ENCODE assay signal across 41 cellular contexts in genomic region chr10:123619067-123619855, GRCh38. TPM values are rescaled to one million over a fixed set of nuclear protein-coding genes. Genes with fewer than 3 reads are reported as not detected.
"Had no signal": no experiment of that assay in that cellular context is flagged by ENCODE, and none has a peak within 500 bp of the region (broad histone marks: within the 10 kb centered on the region; RNA-seq: fewer than 3 reads in every experiment).

No MANE protein-coding gene starts in this region.

- H3K27ac Mint-ChIP-seq: activated naive CD4-positive, alpha-beta T cell treated with anti-CD3 and anti-CD28 coated beads for 36 hours; activated naive CD4-positive, alpha-beta T cell treated with anti-CD3 and anti-CD28 coated beads, Interleukin-2, amount 10 ng/mL, durations not matched to agents 7 days and 5 days; activated naive CD4-positive, alpha-beta T cell treated with anti-CD3 and anti-CD28 coated beads, Interleukin-2, amount 50 U/mL, for 24 hours; activated naive CD4-positive, alpha-beta T cell treated with anti-CD3 and anti-CD28 coated beads, Interleukin-2, amount 50 U/mL, for 72 hours; activated naive CD8-positive, alpha-beta T cell; activated naive CD8-positive, alpha-beta T cell treated with anti-CD3 and anti-CD28 coated beads for 36 hours; activated naive CD8-positive, alpha-beta T cell treated with anti-CD3 and anti-CD28 coated beads, Interleukin-2, amount 10 ng/mL, durations not matched to agents 7 days and 5 days; activated naive CD8-positive, alpha-beta T cell treated with anti-CD3 and anti-CD28 coated beads, Interleukin-2, amount 50 U/mL, for 24 hours; activated T-cell treated with anti-CD3 and anti-CD28 coated beads, Interleukin-2, amount 50 U/mL, for 24 hours; activated T-cell treated with anti-CD3 and anti-CD28 coated beads, Interleukin-2, amount 50 U/mL, for 72 hours; activated T-helper 1 cell treated with anti-CD3 and anti-CD28 coated beads, Interleukin-12 subunit alpha, Interleukin-12 subunit beta, Interleukin-2, Interleukin-4 antibody, amounts not matched to agents 30 ng/mL and 10 ng/mL and 1 ng/mL, durations not matched to agents 14 hours and 24 hours and 36 hours; activated T-helper 17 cell treated with anti-CD3 and anti-CD28 coated beads, Interleukin-2, amount 50 U/mL, for 72 hours; activated T-helper 2 cell treated with anti-CD3 and anti-CD28 coated beads, Interferon-gamma antibody, Interleukin-2, Interleukin-4, amounts not matched to agents 10 μg/mL and 5 μg/mL and 100 μg/mL, durations not matched to agents 14 hours and 24 hours and 36 hours; brain had no signal

- ATAC-seq: activated naive CD4-positive, alpha-beta T cell treated with anti-CD3 and anti-CD28 coated beads, Interleukin-2, amount 50 U/mL, for 72 hours; activated naive CD8-positive, alpha-beta T cell treated with anti-CD3 and anti-CD28 coated beads, Interleukin-2, amount 50 U/mL, for 24 hours; activated T-cell treated with anti-CD3 and anti-CD28 coated beads, Interleukin-2, amount 50 U/mL, for 4 hours; activated T-cell treated with anti-CD3 and anti-CD28 coated beads, Interleukin-2, amount 50 U/mL, for 72 hours; activated T-helper 17 cell treated with anti-CD3 and anti-CD28 coated beads, Interleukin-2, amount 50 U/mL, for 72 hours; body of pancreas had no signal

- H3K36me3 Mint-ChIP-seq: activated naive CD4-positive, alpha-beta T cell treated with anti-CD3 and anti-CD28 coated beads, Interleukin-2, amount 10 ng/mL, durations not matched to agents 7 days and 5 days; activated naive CD4-positive, alpha-beta T cell treated with anti-CD3 and anti-CD28 coated beads, Interleukin-2, amount 50 U/mL, for 24 hours; activated naive CD4-positive, alpha-beta T cell treated with anti-CD3 and anti-CD28 coated beads, Interleukin-2, amount 50 U/mL, for 72 hours; activated naive CD8-positive, alpha-beta T cell; activated naive CD8-positive, alpha-beta T cell treated with anti-CD3 and anti-CD28 coated beads for 36 hours; activated naive CD8-positive, alpha-beta T cell treated with anti-CD3 and anti-CD28 coated beads, Interleukin-2, amount 10 ng/mL, durations not matched to agents 7 days and 5 days; brain had no signal

- H3K27me3 Mint-ChIP-seq: activated naive CD8-positive, alpha-beta T cell treated with anti-CD3 and anti-CD28 coated beads, Interleukin-2, amount 10 ng/mL, durations not matched to agents 7 days and 5 days had no signal

- DNase-seq: activated effector memory CD4-positive, alpha-beta T cell treated with anti-CD3 and anti-CD28 coated beads, Interleukin-2, amount 50 U/mL, for 16 hours; activated effector memory CD4-positive, alpha-beta T cell treated with Interleukin-2 at 50 U/mL for 16 hours; activated gamma-delta T cell; activated gamma-delta T cell treated with Interleukin-2 at 50 U/mL for 16 hours; activated naive CD4-positive, alpha-beta T cell; activated naive CD4-positive, alpha-beta T cell treated with anti-CD3 and anti-CD28 coated beads for 36 hours; activated naive CD4-positive, alpha-beta T cell treated with anti-CD3 and anti-CD28 coated beads, Interleukin-2, amount 10 ng/mL, durations not matched to agents 7 days and 5 days; activated naive CD4-positive, alpha-beta T cell treated with anti-CD3 and anti-CD28 coated beads, Interleukin-2, amount 50 U/mL, for 16 hours; activated naive CD4-positive, alpha-beta T cell treated with Interleukin-2 at 50 U/mL for 16 hours; activated naive CD8-positive, alpha-beta T cell treated with anti-CD3 and anti-CD28 coated beads for 36 hours; activated naive CD8-positive, alpha-beta T cell treated with anti-CD3 and anti-CD28 coated beads, Interleukin-2, amount 10 ng/mL, durations not matched to agents 7 days and 5 days; activated naive CD8-positive, alpha-beta T cell treated with anti-CD3 and anti-CD28 coated beads, Interleukin-2, amount 50 U/mL, for 24 hours; activated T-cell treated with anti-CD3 and anti-CD28 coated beads for 4 hours; activated T-cell treated with anti-CD3 and anti-CD28 coated beads, Interleukin-2, amount 50 U/mL, for 1 hour; activated T-cell treated with anti-CD3 and anti-CD28 coated beads, Interleukin-2, amount 50 U/mL, for 24 hours; activated T-cell treated with anti-CD3 and anti-CD28 coated beads, Interleukin-2, amount 50 U/mL, for 4 hours; activated T-cell treated with anti-CD3 and anti-CD28 coated beads, Interleukin-2, amount 50 U/mL, for 48 hours; activated T-cell treated with anti-CD3 and anti-CD28 coated beads, Interleukin-2, amount 50 U/mL, for 72 hours; amniotic stem cell; amygdala; anterior cingulate cortex; aorta; body of pancreas; brain microvascular endothelial cell; caudate nucleus; central memory CD4-positive, alpha-beta T cell; cerebellar nuclear complex had no signal

- H3K27ac ChIP-seq: adrenal gland, ascending aorta, body of pancreas, brain microvascular endothelial cell, breast epithelium, cardiac muscle cell had no signal

- H3K36me3 ChIP-seq: adrenal gland, ascending aorta, brain microvascular endothelial cell, breast epithelium, cardiac muscle cell had no signal

- H3K4me3 Mint-ChIP-seq: activated naive CD4-positive, alpha-beta T cell treated with anti-CD3 and anti-CD28 coated beads for 36 hours; activated naive CD4-positive, alpha-beta T cell treated with anti-CD3 and anti-CD28 coated beads, Interleukin-2, amount 10 ng/mL, durations not matched to agents 7 days and 5 days; activated naive CD4-positive, alpha-beta T cell treated with anti-CD3 and anti-CD28 coated beads, Interleukin-2, amount 50 U/mL, for 24 hours; activated naive CD8-positive, alpha-beta T cell; activated naive CD8-positive, alpha-beta T cell treated with anti-CD3 and anti-CD28 coated beads for 36 hours; activated naive CD8-positive, alpha-beta T cell treated with anti-CD3 and anti-CD28 coated beads, Interleukin-2, amount 10 ng/mL, durations not matched to agents 7 days and 5 days; activated naive CD8-positive, alpha-beta T cell treated with anti-CD3 and anti-CD28 coated beads, Interleukin-2, amount 50 U/mL, for 24 hours; activated T-cell treated with anti-CD3 and anti-CD28 coated beads, Interleukin-2, amount 50 U/mL, for 24 hours; activated T-cell treated with anti-CD3 and anti-CD28 coated beads, Interleukin-2, amount 50 U/mL, for 4 hours; activated T-cell treated with anti-CD3 and anti-CD28 coated beads, Interleukin-2, amount 50 U/mL, for 72 hours; activated T-helper 1 cell treated with anti-CD3 and anti-CD28 coated beads, Interleukin-12 subunit alpha, Interleukin-12 subunit beta, Interleukin-2, Interleukin-4 antibody, amounts not matched to agents 30 ng/mL and 10 ng/mL and 1 ng/mL, durations not matched to agents 14 hours and 24 hours and 36 hours; activated T-helper 17 cell treated with anti-CD3 and anti-CD28 coated beads, Interleukin-2, amount 50 U/mL, for 72 hours; brain; central memory CD8-positive, alpha-beta T cell had no signal

- H3K9me3 ChIP-seq: adrenal gland, ascending aorta, body of pancreas, breast epithelium had no signal

- H3K27me3 ChIP-seq: adrenal gland, ascending aorta, body of pancreas, brain microvascular endothelial cell, breast epithelium had no signal

- H3K4me1 Mint-ChIP-seq: activated naive CD4-positive, alpha-beta T cell treated with anti-CD3 and anti-CD28 coated beads, Interleukin-2, amount 10 ng/mL, durations not matched to agents 7 days and 5 days; activated naive CD4-positive, alpha-beta T cell treated with anti-CD3 and anti-CD28 coated beads, Interleukin-2, amount 50 U/mL, for 24 hours; activated naive CD8-positive, alpha-beta T cell treated with anti-CD3 and anti-CD28 coated beads for 36 hours; activated naive CD8-positive, alpha-beta T cell treated with anti-CD3 and anti-CD28 coated beads, Interleukin-2, amount 10 ng/mL, durations not matched to agents 7 days and 5 days; activated naive CD8-positive, alpha-beta T cell treated with anti-CD3 and anti-CD28 coated beads, Interleukin-2, amount 50 U/mL, for 24 hours; activated T-helper 17 cell treated with anti-CD3 and anti-CD28 coated beads, Interleukin-2, amount 50 U/mL, for 72 hours; brain; central memory CD8-positive, alpha-beta T cell had no signal

- H3K4me1 ChIP-seq: adrenal gland, ascending aorta, body of pancreas, breast epithelium had no signal

- H3K9me3 Mint-ChIP-seq: activated naive CD4-positive, alpha-beta T cell treated with anti-CD3 and anti-CD28 coated beads for 36 hours; activated naive CD4-positive, alpha-beta T cell treated with anti-CD3 and anti-CD28 coated beads, Interleukin-2, amount 10 ng/mL, durations not matched to agents 7 days and 5 days; activated naive CD4-positive, alpha-beta T cell treated with anti-CD3 and anti-CD28 coated beads, Interleukin-2, amount 50 U/mL, for 72 hours; activated naive CD8-positive, alpha-beta T cell treated with anti-CD3 and anti-CD28 coated beads, Interleukin-2, amount 10 ng/mL, durations not matched to agents 7 days and 5 days; activated T-cell treated with anti-CD3 and anti-CD28 coated beads, Interleukin-2, amount 50 U/mL, for 24 hours; activated T-cell treated with anti-CD3 and anti-CD28 coated beads, Interleukin-2, amount 50 U/mL, for 72 hours; activated T-helper 1 cell treated with anti-CD3 and anti-CD28 coated beads, Interleukin-12 subunit alpha, Interleukin-12 subunit beta, Interleukin-2, Interleukin-4 antibody, amounts not matched to agents 30 ng/mL and 10 ng/mL and 1 ng/mL, durations not matched to agents 14 hours and 24 hours and 36 hours; activated T-helper 2 cell treated with anti-CD3 and anti-CD28 coated beads, Interferon-gamma antibody, Interleukin-2, Interleukin-4, amounts not matched to agents 10 μg/mL and 5 μg/mL and 100 μg/mL, durations not matched to agents 14 hours and 24 hours and 36 hours; central memory CD8-positive, alpha-beta T cell had no signal

- H3K4me3 ChIP-seq: adrenal gland, ascending aorta, body of pancreas, breast epithelium, cardiac muscle cell had no signal

RNA-seq across cellular contexts. Expression of gene GPR26, which starts 46.9 kb away (rescaled TPM):
- total RNA-seq: activated naive CD4-positive, alpha-beta T cell treated with anti-CD3 and anti-CD28 coated beads for 36 hours; activated naive CD4-positive, alpha-beta T cell treated with anti-CD3 and anti-CD28 coated beads, Interleukin-2, amount 50 U/mL, for 72 hours; activated naive CD8-positive, alpha-beta T cell treated with anti-CD3 and anti-CD28 coated beads for 36 hours; activated naive CD8-positive, alpha-beta T cell treated with anti-CD3 and anti-CD28 coated beads, Interleukin-2, amount 10 ng/mL, durations not matched to agents 7 days and 5 days; activated T-cell treated with anti-CD3 and anti-CD28 coated beads, Interleukin-2, amount 50 U/mL, for 4 hours; activated T-cell treated with anti-CD3 and anti-CD28 coated beads, Interleukin-2, amount 50 U/mL, for 72 hours; activated T-helper 1 cell treated with anti-CD3 and anti-CD28 coated beads, Interleukin-12 subunit alpha, Interleukin-12 subunit beta, Interleukin-2, Interleukin-4 antibody, amounts not matched to agents 30 ng/mL and 10 ng/mL and 1 ng/mL, durations not matched to agents 14 hours and 24 hours and 36 hours; activated T-helper 17 cell treated with anti-CD3 and anti-CD28 coated beads, Interleukin-2, amount 50 U/mL, for 72 hours; activated T-helper 2 cell treated with anti-CD3 and anti-CD28 coated beads, Interferon-gamma antibody, Interleukin-2, Interleukin-4, amounts not matched to agents 10 μg/mL and 5 μg/mL and 100 μg/mL, durations not matched to agents 14 hours and 24 hours and 36 hours; adrenal gland; aorta; ascending aorta; body of pancreas; breast epithelium; bronchial epithelial cell; cardiac muscle cell; cardiac septum had no signal
- polyA plus RNA-seq: adrenal gland, aorta, cardiac muscle cell had no signal
